19 cellular contexts compared by ENCODE assay signal in genomic region chr3:133841196-133841595, GRCh38. TPM values are rescaled to one million over a fixed set of nuclear protein-coding genes. Genes with fewer than 3 reads are reported as not detected.
DNase-seq lines count a peak whose midpoint lies in the region; ATAC-seq, FAIRE-seq and TF ChIP-seq lines count a peak whose summit lies in the region.
"Had no signal": no experiment of that assay in that cellular context is flagged by ENCODE, and none has a peak within 500 bp of the region (broad histone marks: within the 10 kb centered on the region; RNA-seq: fewer than 3 reads in every experiment).

No MANE protein-coding gene starts in this region.

- H3K4ac ChIP-seq in trophoblast cell (ENCODE audit: low read depth, low read length): no peak overlapping the region

- H2BK120ac ChIP-seq in trophoblast cell (ENCODE audit: insufficient read depth, low read length, poor library complexity): no peak overlapping the region

- WGBS in trophoblast cell (ENCODE audit: extremely low coverage, insufficient coverage, insufficient read length): no CpG with 5 or more reads among the region's 8 CpGs

- H2BK12ac ChIP-seq in trophoblast cell (ENCODE audit: low read length): no peak overlapping the region

- H3K4me1 ChIP-seq in trophoblast cell (ENCODE audit: control insufficient read depth in 1 of 2, insufficient read depth in 2 of 2, low read length in 2 of 2) (no peaks in the 10 kb centered on the region), upper lobe of right lung (no peaks in the 10 kb centered on the region)

- no peak overlapping the region for H3K23ac ChIP-seq in trophoblast cell (ENCODE audit: low read length)

- H4K91ac ChIP-seq in trophoblast cell (ENCODE audit: low read depth, low read length): no peak overlapping the region

- H3K79me1 ChIP-seq in trophoblast cell (ENCODE audit: low read length): no peaks in the 10 kb centered on the region

- H2BK5ac ChIP-seq in trophoblast cell (ENCODE audit: low read depth, low read length, poor library complexity): no peak overlapping the region

- H3K18ac ChIP-seq in trophoblast cell (ENCODE audit: low read length): no peak overlapping the region

- H3K4me3 ChIP-seq in trophoblast cell (ENCODE audit: low read depth, low read length) (peak overlapping the region; percentile 26), upper lobe of right lung (no peak overlapping the region)
- H3K4me3 ChIP-seq: GM23248 had no signal

- H3K36me3 ChIP-seq in trophoblast cell (ENCODE audit: control insufficient read depth in 1 of 2, insufficient read depth in 2 of 2, low read length in 2 of 2) (no peaks in the 10 kb centered on the region), upper lobe of right lung (no peaks in the 10 kb centered on the region)

- no peak overlapping the region for H4K12ac ChIP-seq in trophoblast cell (ENCODE audit: low read depth, low read length)

- no peak for TF ChIP-seq CTCF in upper lobe of right lung (IDR thresholded peaks at IDR 0.05)

- no peak overlapping the region for H3K4me2 ChIP-seq in trophoblast cell (ENCODE audit: low read length)

- no peak overlapping the region for H3K9ac ChIP-seq in trophoblast cell (ENCODE audit: low read length)
- H3K9ac ChIP-seq: GM23248 had no signal

- no peak overlapping the region for H2AK5ac ChIP-seq in trophoblast cell (ENCODE audit: low read length)

- H4K8ac ChIP-seq in trophoblast cell (ENCODE audit: low read depth, low read length): no peak overlapping the region

- no peaks in the 10 kb centered on the region for H3K27me3 ChIP-seq in trophoblast cell (ENCODE audit: insufficient read depth, low read length)
- H3K27me3 ChIP-seq in upper lobe of right lung: no peaks in the 10 kb centered on the region

- H3K9me3 ChIP-seq in trophoblast cell (ENCODE audit: insufficient read depth, low read depth, low read length) (peaks cover 6% of the 10 kb centered on the region), upper lobe of right lung (no peaks in the 10 kb centered on the region)

- H2AFZ ChIP-seq in trophoblast cell (ENCODE audit: insufficient read depth, low read length, poor library complexity): no peak overlapping the region
- H2AFZ ChIP-seq: GM23248 had no signal

- H3K14ac ChIP-seq in trophoblast cell (ENCODE audit: low read length): no peak overlapping the region

- FAIRE-seq in HTR-8/SVneo (lab: Jason Lieb, UNC): peak; percentile 28
- FAIRE-seq: GM12891, GM18507 had no signal

- intact Hi-C loops in upper lobe of right lung (cut with DNase I): no loop called here

- no peaks in the 10 kb centered on the region for H3K79me2 ChIP-seq in trophoblast cell (ENCODE audit: control insufficient read depth, insufficient read depth, low read length, poor library complexity)

- DNase-seq in HTR-8/SVneo (ENCODE audit: insufficient read length, low spot score): no peak
- DNase-seq in mesenteric fat pad (ENCODE audit: low spot score): peak; percentile 81
- DNase-seq in trophoblast cell: no peak
- DNase-seq in upper lobe of right lung: peak; percentile 28
- no peak for DNase-seq in SW480 (ENCODE audit: low spot score)
- DNase-seq: C1 segment of cervical spinal cord; Calu3; CD4-positive, alpha-beta memory T cell; COR-L47; DMS53; GF-D8; GM23248; H9; HFFc6 had no signal

- no peak for ATAC-seq in upper lobe of right lung
- ATAC-seq in GM21723 (IDR thresholded peaks at IDR 0.05; ENCODE audit: unreplicated experiment): no peak
- ATAC-seq in HG02588 (IDR thresholded peaks at IDR 0.05; ENCODE audit: unreplicated experiment): no peak
- ATAC-seq: HCT116 had no signal

- no peak overlapping the region for H3K27ac ChIP-seq in trophoblast cell (ENCODE audit: low read depth, low read length)
- H3K27ac ChIP-seq in upper lobe of right lung: no peak overlapping the region
- H3K27ac ChIP-seq: GM23248 had no signal

RNA-seq across cellular contexts. Expression of gene SRPRB, which starts 35.6 kb away (rescaled TPM):
- total RNA-seq in mesenteric fat pad (58.9 TPM), upper lobe of right lung (45.4 TPM)
- polyA plus RNA-seq in trophoblast cell (2013): 38.7 and 40.6 TPM in 2 replicates

RNA-seq across cellular contexts. Expression of gene RAB6B, which starts 54.5 kb away (rescaled TPM):
- total RNA-seq in mesenteric fat pad (64.8 TPM), upper lobe of right lung (7.4 TPM)
- 2.1 and 2.2 TPM in 2 replicates for polyA plus RNA-seq in trophoblast cell (2013)

Comparison
In these comparisons a context has a peak if more than half of its experiments do, and no peak if none do; other contexts are left out.
1. DNase-seq: peak in mesenteric fat pad (single experiment) and upper lobe of right lung (single experiment); none in HTR-8/SVneo (single experiment), trophoblast cell (0 of 2) and SW480 (single experiment).